In genomic region chr3:184016820-184017671, GRCh38 we compare ENCODE assay signal across 8 cellular contexts. TPM values are rescaled to one million over a fixed set of nuclear protein-coding genes. Genes with fewer than 3 reads are reported as not detected.
DNase-seq lines count a peak whose midpoint lies in the region; ATAC-seq, FAIRE-seq and TF ChIP-seq lines count a peak whose summit lies in the region.

No MANE protein-coding gene starts in this region.

- peak; percentile 49 for FAIRE-seq in keratinocyte (lab: Jason Lieb, UNC)

- H3K4me3 ChIP-seq in cardiac fibroblast (replicated peaks in 1 of 2; ENCODE audit: low read depth in 2 of 2, low read length in 2 of 2) (peak overlapping the region; percentile 82 to 100), keratinocyte (ENCODE audit: control insufficient read depth in 2 of 3, extremely low read depth in 1 of 3, insufficient read depth in 2 of 3, low read depth in 1 of 3, low read length in 3 of 3) (peak overlapping the region; percentile 89 to 98 (median 95))

- dilution Hi-C loops in keratinocyte (cut with MboI; ENCODE audit: extremely low pct_ligation_motif_present, low sequenced_read_pairs): no loop called here

- no peaks in the 10 kb centered on the region for H3K9me3 ChIP-seq in keratinocyte (ENCODE audit: control insufficient read depth, low read depth, low read length)

- peaks cover 18% of the 10 kb centered on the region for H3K4me1 ChIP-seq in keratinocyte (ENCODE audit: control insufficient read depth, extremely low read depth, insufficient read depth, low read length)

- H3K9ac ChIP-seq in keratinocyte (ENCODE audit: control insufficient read depth, extremely low read depth, insufficient read depth, low read length): peak overlapping the region; percentile 75

- peak; percentile 68 for ATAC-seq in HG02588 (IDR thresholded peaks at IDR 0.05; ENCODE audit: unreplicated experiment)

- DNase-seq in NCI-H524 (lab: John Stamatoyannopoulos, UW): peak; percentile 40 to 60
- DNase-seq in NCI-H524 treated with DMSO at 0.1 percent for 48 hours (lab: John Stamatoyannopoulos, UW): no peak
- peak; percentile 60 for DNase-seq in NAMALWA (ENCODE audit: low spot score)
- DNase-seq in T-helper 9 cell: peak; percentile 41
- peak; percentile 51 to 59 for DNase-seq in cardiac fibroblast (ENCODE audit: low read depth in 2 of 2)
- DNase-seq in keratinocyte (ENCODE audit: low read depth, low spot score): no peak
- peak; percentile 11 to 39 for DNase-seq in stimulated activated CD4-positive, alpha-beta T cell treated with anti-CD3 and anti-CD28 coated beads, Interleukin-15, amount 100 ng/mL, for 1 hour (ENCODE audit: low read depth in 1 of 2, low spot score in 1 of 2)

- no peaks in the 10 kb centered on the region for H3K9me1 ChIP-seq in keratinocyte (ENCODE audit: control insufficient read depth, extremely low read depth, insufficient read depth, low read length)

- peaks cover 23% of the 10 kb centered on the region for H3K79me2 ChIP-seq in keratinocyte (ENCODE audit: control insufficient read depth, insufficient read depth, low read length)

- H2AFZ ChIP-seq in keratinocyte (ENCODE audit: control insufficient read depth, low read length): peak overlapping the region; percentile 100

- no peaks in the 10 kb centered on the region for H3K27me3 ChIP-seq in keratinocyte (ENCODE audit: control insufficient read depth, extremely low read depth, insufficient read depth, low read length)

- H3K4me2 ChIP-seq in keratinocyte (ENCODE audit: control insufficient read depth, extremely low read depth, insufficient read depth, low read depth, low read length): peak overlapping the region; percentile 98

- peaks cover 0 to 6% of the 10 kb centered on the region in 2 experiments for H3K36me3 ChIP-seq in keratinocyte (ENCODE audit: control insufficient read depth in 2 of 2, extremely low read depth in 1 of 2, insufficient read depth in 2 of 2, low read length in 2 of 2)

- H3K27ac ChIP-seq in keratinocyte (ENCODE audit: control insufficient read depth, insufficient read depth, low read length): peak overlapping the region; percentile 60

- TF ChIP-seq CTCF in cardiac fibroblast (IDR thresholded peaks at IDR 0.05; ENCODE audit: low read depth, low read length) (peak; percentile 27), keratinocyte (optimal IDR thresholded peaks at IDR 0.05 in 1 of 3, IDR thresholded peaks at IDR 0.05 in 1 of 3, conservative IDR thresholded peaks at IDR 0.05 in 1 of 3; ENCODE audit: extremely low read depth in 1 of 3, insufficient read depth in 2 of 3, low read length in 3 of 3) (peak; percentile 71 to 91 (median 73))

- H4K20me1 ChIP-seq in keratinocyte (ENCODE audit: control insufficient read depth, extremely low read depth, insufficient read depth, low read length): no peaks in the 10 kb centered on the region

RNA-seq across cellular contexts. Expression of gene ABCC5, which starts 0.6 kb away (rescaled TPM):
- 22.3 to 30.3 TPM (median 28.7 TPM) in 3 replicates for polyA plus RNA-seq in keratinocyte
- 7.7 TPM for polyA plus RNA-seq in keratinocyte (2011; ENCODE audit: low read depth)
- 8.6 and 11.1 TPM in 2 replicates for polyA plus RNA-seq in keratinocyte (2011; cell fraction: cytosol; rRNA removed)
- polyA plus RNA-seq in keratinocyte (2011; cell fraction: nucleus; rRNA removed): 118 and 132 TPM in 2 replicates
- polyA plus RNA-seq in keratinocyte (2012; ENCODE audit: low replicate concordance): 7.9 and 14.9 TPM in 2 replicates
- 16.0 to 32.3 TPM (median 22.5 TPM) in 3 replicates for polyA minus RNA-seq in keratinocyte
- 10.4 TPM for polyA minus RNA-seq in keratinocyte (2011; cell fraction: cytosol; rRNA and poly(A)+ RNA removed)
- polyA minus RNA-seq in keratinocyte (2011; cell fraction: nucleus; rRNA and poly(A)+ RNA removed): 38.1 and 63.4 TPM in 2 replicates

RNA-seq across cellular contexts. Expression of gene HTR3D, which starts 14.5 kb away (rescaled TPM):
- polyA plus RNA-seq in keratinocyte: not detected in 3 replicates
- polyA plus RNA-seq in keratinocyte (2011; ENCODE audit: low read depth): not detected
- not detected in 2 replicates for polyA plus RNA-seq in keratinocyte (2011; cell fraction: cytosol; rRNA removed)
- not detected in 2 replicates for polyA plus RNA-seq in keratinocyte (2011; cell fraction: nucleus; rRNA removed)
- polyA plus RNA-seq in keratinocyte (2012; ENCODE audit: low replicate concordance): not detected in 2 replicates
- polyA minus RNA-seq in keratinocyte: not detected in 3 replicates
- not detected for polyA minus RNA-seq in keratinocyte (2011; cell fraction: cytosol; rRNA and poly(A)+ RNA removed)
- not detected in 2 replicates for polyA minus RNA-seq in keratinocyte (2011; cell fraction: nucleus; rRNA and poly(A)+ RNA removed)

RNA-seq across cellular contexts. Expression of gene HTR3C, which starts 35.8 kb away (rescaled TPM):
- not detected in 3 replicates for polyA plus RNA-seq in keratinocyte
- not detected for polyA plus RNA-seq in keratinocyte (2011; ENCODE audit: low read depth)
- polyA plus RNA-seq in keratinocyte (2011; cell fraction: cytosol; rRNA removed): not detected in 2 replicates
- polyA plus RNA-seq in keratinocyte (2011; cell fraction: nucleus; rRNA removed): not detected in 2 replicates
- not detected in 2 replicates for polyA plus RNA-seq in keratinocyte (2012; ENCODE audit: low replicate concordance)
- not detected in 3 replicates for polyA minus RNA-seq in keratinocyte
- polyA minus RNA-seq in keratinocyte (2011; cell fraction: cytosol; rRNA and poly(A)+ RNA removed): not detected
- polyA minus RNA-seq in keratinocyte (2011; cell fraction: nucleus; rRNA and poly(A)+ RNA removed): not detected in 2 replicates

Comparison
In these comparisons a context has a peak if more than half of its experiments do, and no peak if none do; other contexts are left out.
1. DNase-seq: peak in NCI-H524 (2 of 2), NAMALWA (single experiment), T-helper 9 cell (single experiment), cardiac fibroblast (2 of 2) and stimulated activated CD4-positive, alpha-beta T cell treated with anti-CD3 and anti-CD28 coated beads, Interleukin-15, amount 100 ng/mL, for 1 hour (2 of 2); none in NCI-H524 treated with DMSO at 0.1 percent for 48 hours (single experiment) and keratinocyte (single experiment).